ENCODE assay signal across 1 cellular context in genomic region chr2:219207254-219207883, GRCh38.
TF ChIP-seq lines count a peak whose summit lies in the region.

No MANE protein-coding gene starts in this region.

TF ChIP-seq in endothelial cell of umbilical vein, 7 proteins besides CTCF, POLR2A, EP300 and RAD21:
- TF ChIP-seq GATA2 (IDR thresholded peaks at IDR 0.05; ENCODE audit: insufficient read depth, insufficient read length, low read depth, low read length) (no peak), EZH2 (IDR thresholded peaks at IDR 0.05; ENCODE audit: borderline replicate concordance, low read depth, low read length, severe bottlenecking) (no peak), JUN (IDR thresholded peaks at IDR 0.05; ENCODE audit: borderline replicate concordance, insufficient read depth, insufficient read length, low read depth) (no peak), FOS (IDR thresholded peaks at IDR 0.05; ENCODE audit: borderline replicate concordance, insufficient read depth, low read length) (no peak), MYC (IDR thresholded peaks at IDR 0.05; ENCODE audit: low read depth, low read length) (no peak), POLR2AphosphoS5 (IDR thresholded peaks at IDR 0.05; ENCODE audit: insufficient read depth, low read depth, low read length) (no peak)
- TF ChIP-seq, protein P1, sequence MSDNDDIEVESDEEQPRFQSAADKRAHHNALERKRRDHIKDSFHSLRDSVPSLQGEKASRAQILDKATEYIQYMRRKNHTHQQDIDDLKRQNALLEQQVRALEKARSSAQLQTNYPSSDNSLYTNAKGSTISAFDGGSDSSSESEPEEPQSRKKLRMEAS (IDR thresholded peaks at IDR 0.05; ENCODE audit: insufficient read depth, insufficient read length), result no peak
